ENCODE assay signal across 21 cellular contexts in the genomic region with DNA sequence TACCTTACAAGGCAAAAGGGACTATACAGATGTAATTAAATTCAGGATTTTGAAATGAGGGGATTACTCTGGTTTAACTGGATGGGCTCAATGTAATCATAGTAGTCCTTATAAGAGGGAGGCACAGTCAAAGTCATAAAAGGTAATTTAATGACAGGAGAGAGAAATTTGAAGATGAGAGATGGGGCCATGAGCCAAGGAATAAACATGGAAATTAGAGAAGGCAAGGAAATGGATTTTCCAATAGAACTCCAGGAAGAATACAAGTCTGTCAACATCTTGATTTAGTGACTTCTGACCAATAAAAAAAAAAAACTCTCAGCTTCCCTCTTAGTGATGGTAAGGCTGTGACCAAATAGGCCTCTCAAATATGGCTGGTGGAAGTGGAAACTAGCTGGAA.
DNase-seq lines count a peak whose midpoint lies in the region; ATAC-seq and TF ChIP-seq lines count a peak whose summit lies in the region.
"Had no signal": no experiment of that assay in that cellular context is flagged by ENCODE, and none has a peak within 500 bp of the region (broad histone marks: within the 10 kb centered on the region; RNA-seq: fewer than 3 reads in every experiment).

No MANE protein-coding gene starts in this region.

- H3K9ac ChIP-seq in mesendoderm (ENCODE audit: low read length), result no peak overlapping the region

- no peak overlapping the region for H4K8ac ChIP-seq in mesendoderm (ENCODE audit: low read depth, low read length)

- H2AK5ac ChIP-seq in mesendoderm (ENCODE audit: low read length), result no peak overlapping the region

- no peak overlapping the region for H2BK5ac ChIP-seq in mesendoderm (ENCODE audit: low read length)

- no peak overlapping the region for H3K18ac ChIP-seq in mesendoderm (ENCODE audit: low read length)

- H3K23ac ChIP-seq in mesendoderm (ENCODE audit: low read length), result no peak overlapping the region

- no peak overlapping the region for H2BK15ac ChIP-seq in mesendoderm (replicated peaks; ENCODE audit: low read depth)

- no peaks in the 10 kb centered on the region for H3K79me2 ChIP-seq in mesendoderm (ENCODE audit: control insufficient read depth, insufficient read depth, low read length)

- no peaks in the 10 kb centered on the region for H3K36me3 ChIP-seq in mesendoderm (ENCODE audit: control insufficient read depth, insufficient read depth, low read length)

- H3K79me1 ChIP-seq in mesendoderm (ENCODE audit: low read length), result no peaks in the 10 kb centered on the region

- H4K5ac ChIP-seq in mesendoderm (ENCODE audit: low read length), result no peak overlapping the region

- DNase-seq in NCI-H1105 treated with DMSO at 0.1 percent for 48 hours (lab: John Stamatoyannopoulos, UW) (peak; percentile 46), NCI-H1105 (lab: John Stamatoyannopoulos, UW) (no peak), LNCaP clone FGC (ENCODE audit: low read depth) (peak; percentile 94), left kidney (ENCODE audit: low read depth, low spot score) (peak; percentile 32), NCI-H146 (lab: John Stamatoyannopoulos, UW) (no peak), mesendoderm (no peak)
- DNase-seq: AML-193; C1 segment of cervical spinal cord; CD8-positive, alpha-beta T cell; DMS53; GDM1; HFFc6; Kasumi-1; NCI-H187; NCI-H524 treated with DMSO at 0.1 percent for 48 hours; PC-9; RPMI8226; SHP77; SW 1271 had no signal

- H3K4ac ChIP-seq in mesendoderm (ENCODE audit: low read depth, low read length), result no peak overlapping the region

- H3K56ac ChIP-seq in mesendoderm (ENCODE audit: low read length), result no peak overlapping the region

- H2BK120ac ChIP-seq in mesendoderm (ENCODE audit: low read depth, low read length), result no peak overlapping the region

- TF ChIP-seq CTCF in LNCaP clone FGC (IDR thresholded peaks at IDR 0.05; ENCODE audit: control insufficient read depth, extremely low read depth, insufficient read depth), result no peak
- no peak for TF ChIP-seq CTCF in VCaP (conservative IDR thresholded peaks at IDR 0.05)

- H3K4me1 ChIP-seq in mesendoderm (ENCODE audit: control insufficient read depth, low read depth, low read length), result no peaks in the 10 kb centered on the region

- H3K27me3 ChIP-seq in mesendoderm (ENCODE audit: insufficient read depth, low read length, poor library complexity), result no peaks in the 10 kb centered on the region

- H3K27ac ChIP-seq in VCaP (peak overlapping the region; percentile 98), mesendoderm (ENCODE audit: low read depth, low read length) (no peak overlapping the region)
- H3K27ac ChIP-seq: PC-9 had no signal

- H3K4me3 ChIP-seq in LNCaP clone FGC (ENCODE audit: low read depth, low read length) (no peak overlapping the region), mesendoderm (ENCODE audit: low read length) (no peak overlapping the region)
- H3K4me3 ChIP-seq: PC-9 had no signal

- H3K4me2 ChIP-seq in mesendoderm (ENCODE audit: low read length), result no peak overlapping the region
- H3K4me2 ChIP-seq: PC-9 had no signal

- ATAC-seq in GM18909 (IDR thresholded peaks at IDR 0.05; ENCODE audit: poor library complexity, unreplicated experiment), result no peak
- ATAC-seq: CD8-positive, alpha-beta T cell had no signal

Comparison
In these comparisons a context has a peak if more than half of its experiments do, and no peak if none do; other contexts are left out.
1. DNase-seq: peak in NCI-H1105 treated with DMSO at 0.1 percent for 48 hours (single experiment), LNCaP clone FGC (single experiment) and left kidney (single experiment); none in NCI-H1105 (single experiment), NCI-H146 (single experiment) and mesendoderm (single experiment).